8 cellular contexts compared by ENCODE assay signal in genomic region chr7:26863504-26864308, GRCh38. TPM values are rescaled to one million over a fixed set of nuclear protein-coding genes. Genes with fewer than 3 reads are reported as not detected.
DNase-seq lines count a peak whose midpoint lies in the region; ATAC-seq, FAIRE-seq and TF ChIP-seq lines count a peak whose summit lies in the region.

No MANE protein-coding gene starts in this region.

- peaks cover 5% of the 10 kb centered on the region for H3K9me3 Mint-ChIP-seq in activated naive CD4-positive, alpha-beta T cell treated with anti-CD3 and anti-CD28 coated beads, Interleukin-2, amount 50 U/mL, for 24 hours
- peaks cover 0 to 6% of the 10 kb centered on the region in 2 donors for H3K9me3 Mint-ChIP-seq in stimulated activated naive CD8-positive, alpha-beta T cell treated with anti-CD3 and anti-CD28 coated beads, Interleukin-15, amount 100 ng/mL, for 72 hours

- peak overlapping the region; percentile 84 to 96 for H3K4me3 ChIP-seq in Panc1 (ENCODE audit: low read depth in 2 of 2, low read length in 2 of 2)
- H3K4me3 ChIP-seq in bronchial epithelial cell (ENCODE audit: low read depth, low read length) = peak overlapping the region; percentile 87
- H3K4me3 ChIP-seq in left lung = peak overlapping the region; percentile 71 to 74

- H3K4me3 Mint-ChIP-seq in activated naive CD4-positive, alpha-beta T cell treated with anti-CD3 and anti-CD28 coated beads, Interleukin-2, amount 50 U/mL, for 24 hours = peak overlapping the region; percentile 91
- H3K4me3 Mint-ChIP-seq in stimulated activated naive CD8-positive, alpha-beta T cell treated with anti-CD3 and anti-CD28 coated beads, Interleukin-15, amount 100 ng/mL, for 72 hours = peak overlapping the region; percentile 98

- H3K27me3 ChIP-seq in Panc1 (ENCODE audit: control insufficient read depth, insufficient read depth, low read length) (no peaks in the 10 kb centered on the region), bronchial epithelial cell (ENCODE audit: control insufficient read depth, insufficient read depth, low read length) (peaks cover 6% of the 10 kb centered on the region), left lung (no peaks in the 10 kb centered on the region)

- peaks cover 22% of the 10 kb centered on the region for H3K4me1 Mint-ChIP-seq in activated naive CD4-positive, alpha-beta T cell treated with anti-CD3 and anti-CD28 coated beads, Interleukin-2, amount 50 U/mL, for 24 hours
- peaks cover 12% of the 10 kb centered on the region for H3K4me1 Mint-ChIP-seq in stimulated activated naive CD8-positive, alpha-beta T cell treated with anti-CD3 and anti-CD28 coated beads, Interleukin-15, amount 100 ng/mL, for 72 hours

- H3K36me3 Mint-ChIP-seq in activated naive CD4-positive, alpha-beta T cell treated with anti-CD3 and anti-CD28 coated beads, Interleukin-2, amount 50 U/mL, for 24 hours = peaks cover 3% of the 10 kb centered on the region

- H3K9me3 ChIP-seq in Panc1 (ENCODE audit: control insufficient read depth, insufficient read depth, low read depth, low read length) (no peaks in the 10 kb centered on the region), left lung (no peaks in the 10 kb centered on the region)

- peaks cover 42% of the 10 kb centered on the region for H3K4me1 ChIP-seq in Panc1 (ENCODE audit: control insufficient read depth, insufficient read depth, low read length)
- peaks cover 17 to 47% of the 10 kb centered on the region in 2 donors for H3K4me1 ChIP-seq in left lung

- H3K27ac Mint-ChIP-seq in activated naive CD4-positive, alpha-beta T cell treated with anti-CD3 and anti-CD28 coated beads, Interleukin-2, amount 50 U/mL, for 24 hours = peak overlapping the region; percentile 69
- peak overlapping the region; percentile 93 to 95 for H3K27ac Mint-ChIP-seq in stimulated activated naive CD8-positive, alpha-beta T cell treated with anti-CD3 and anti-CD28 coated beads, Interleukin-15, amount 100 ng/mL, for 72 hours

- ATAC-seq in HG02642 (IDR thresholded peaks at IDR 0.05; ENCODE audit: poor library complexity, unreplicated experiment) (peak; percentile 16), Panc1 (no peak; the same call in 1 of the 2 replicates), left lung (peak; percentile 2), HG02759 (IDR thresholded peaks at IDR 0.05; ENCODE audit: unreplicated experiment) (no peak)
- ATAC-seq in stimulated activated naive CD8-positive, alpha-beta T cell treated with anti-CD3 and anti-CD28 coated beads, Interleukin-15, amount 100 ng/mL, for 72 hours = peak; percentile 46

- TSS peak; percentile 82 for BruUV-seq in Panc1 (replicated peaks; lab: Mats Ljungman, UMichigan)

- peak overlapping the region; percentile 95 for H3K27ac ChIP-seq in Panc1 (ENCODE audit: low read length)
- H3K27ac ChIP-seq in left lung = peak overlapping the region; percentile 97 to 99

- no peak for FAIRE-seq in bronchial epithelial cell (lab: Jason Lieb, UNC)

- CTCF ChIA-PET in Panc1 (lab: Charles Lee) = interaction anchor here (0.6 to 0.7 kb wide), 4 partner anchors 13 to 320 kb away, joined by 3 to 10 read pairs (median 7); no protein-coding TSS in a partner anchor

- H3K36me3 ChIP-seq in Panc1 (ENCODE audit: control insufficient read depth, insufficient read depth, low read length) (no peaks in the 10 kb centered on the region), bronchial epithelial cell (ENCODE audit: control insufficient read depth, insufficient read depth, low read length) (no peaks in the 10 kb centered on the region), left lung (no peaks in the 10 kb centered on the region)

- in situ Hi-C loops in Panc1 (cut with HindIII; ENCODE audit: low pct_unique_long_range_greater_than_20kb, low sequenced_read_pairs) = no loop called here

- intact Hi-C loops in Panc1 (cut with micrococcal nuclease; ENCODE audit: unreplicated experiment) = loop anchor here (2.0 kb wide), 1 partner anchor 233 kb away; no protein-coding TSS in a partner anchor
- intact Hi-C loops in left lung (cut with DNase I) = no loop called here

- DNase-seq in activated naive CD4-positive, alpha-beta T cell treated with Interleukin-2 at 50 U/mL for 16 hours = no peak
- DNase-seq in Panc1 (ENCODE audit: low read depth, low spot score) (no peak), bronchial epithelial cell (ENCODE audit: low read depth) (no peak), left lung (no peak)
- no peak for DNase-seq in stimulated activated naive CD8-positive, alpha-beta T cell treated with anti-CD3 and anti-CD28 coated beads, Interleukin-15, amount 100 ng/mL, for 72 hours

- POLR2A ChIA-PET in Panc1 (lab: Charles Lee) = interaction anchor here (0.6 to 0.7 kb wide), 4 partner anchors 9 to 234 kb away, joined by 3 to 4 read pairs (median 3); no protein-coding TSS in a partner anchor

- TF ChIP-seq CTCF in Panc1 (IDR thresholded peaks at IDR 0.05) = no peak
- TF ChIP-seq CTCF in bronchial epithelial cell (IDR thresholded peaks at IDR 0.05; ENCODE audit: insufficient read depth, low read length, severe bottlenecking) = no peak
- TF ChIP-seq CTCF in left lung (IDR thresholded peaks at IDR 0.05) = no peak

- H3K27me3 Mint-ChIP-seq in activated naive CD4-positive, alpha-beta T cell treated with anti-CD3 and anti-CD28 coated beads, Interleukin-2, amount 50 U/mL, for 24 hours = peaks cover 47% of the 10 kb centered on the region
- H3K27me3 Mint-ChIP-seq in stimulated activated naive CD8-positive, alpha-beta T cell treated with anti-CD3 and anti-CD28 coated beads, Interleukin-15, amount 100 ng/mL, for 72 hours = peaks cover 25% of the 10 kb centered on the region

RNA-seq across cellular contexts. Expression of gene SKAP2, which starts 0.7 kb away (rescaled TPM):
- total RNA-seq in Panc1 (2021; ENCODE audit: unreplicated experiment) (66.8 TPM), bronchial epithelial cell (2.1 and 3.3 TPM in 2 replicates), left lung (10 to 100 TPM; 48.9 to 61.0 TPM)
- polyA plus RNA-seq in Panc1 (2012; ENCODE audit: insufficient read length) = 45.7 TPM

Comparison
In these comparisons a context has a peak if more than half of its experiments do, and no peak if none do; other contexts are left out.
1. ATAC-seq: peak in HG02642 (single experiment), left lung (single experiment) and stimulated activated naive CD8-positive, alpha-beta T cell treated with anti-CD3 and anti-CD28 coated beads, Interleukin-15, amount 100 ng/mL, for 72 hours (single experiment); none in Panc1 (single experiment) and HG02759 (single experiment).
2. RNA of gene SKAP2, which starts 0.7 kb away (total RNA-seq): 66.8 TPM in Panc1 (single experiment) and 48.9 to 61.0 TPM in left lung; 2.1 to 3.3 TPM in bronchial epithelial cell; every median in the first group is over 10 times any median in the second.
3. Peak in every context shown above with its lines, with median percentiles within 50 percentile points of each other: H3K4me3 ChIP-seq.